In the genomic region with DNA sequence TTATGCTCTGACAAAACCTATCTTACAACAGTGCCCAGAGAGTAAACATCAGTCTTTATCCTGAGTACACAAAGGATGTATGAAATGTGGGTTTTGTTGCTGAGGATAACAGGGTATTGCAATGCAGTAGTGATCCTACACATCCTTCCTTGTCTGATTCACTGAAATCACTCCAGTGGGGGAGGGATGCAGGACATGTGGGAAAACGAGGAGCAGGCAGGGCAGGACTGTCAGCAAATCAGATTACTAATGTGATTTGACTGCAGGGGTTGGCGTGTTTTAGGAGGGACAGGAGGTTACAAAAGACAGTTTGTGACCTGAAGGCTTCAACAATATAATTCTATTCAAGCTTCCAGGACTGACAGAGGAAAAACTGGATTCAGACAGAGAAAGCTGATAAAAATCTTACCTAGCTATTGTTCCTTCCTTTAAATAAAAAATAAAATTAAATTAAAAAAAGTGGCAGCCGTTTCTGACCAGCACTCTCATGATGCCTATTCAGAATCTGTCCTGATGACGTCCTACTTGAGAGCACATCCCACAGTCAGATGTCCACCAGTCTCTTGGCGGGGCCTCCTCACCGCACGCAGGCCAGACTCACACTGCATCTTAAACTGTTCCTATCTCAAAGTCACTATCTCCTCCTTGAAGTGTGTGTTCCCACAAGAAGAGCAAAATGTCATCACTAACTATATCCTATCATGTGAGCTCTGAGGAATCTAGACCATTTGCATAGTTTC, we compare ENCODE assay signal across 14 cellular contexts. TPM values are rescaled to one million over a fixed set of nuclear protein-coding genes. Genes with fewer than 3 reads are reported as not detected.
DNase-seq lines count a peak whose midpoint lies in the region; ATAC-seq, FAIRE-seq and TF ChIP-seq lines count a peak whose summit lies in the region.
"Had no signal": no experiment of that assay in that cellular context is flagged by ENCODE, and none has a peak within 500 bp of the region (broad histone marks: within the 10 kb centered on the region; RNA-seq: fewer than 3 reads in every experiment).

No MANE protein-coding gene starts in this region.

- no peaks in the 10 kb centered on the region for H3K9me3 Mint-ChIP-seq in activated T-cell treated with anti-CD3 and anti-CD28 coated beads, Interleukin-2, amount 50 U/mL, for 72 hours
- H3K9me3 Mint-ChIP-seq in activated T-cell treated with anti-CD3 and anti-CD28 coated beads, Interleukin-2, amount 50 U/mL, for 24 hours: no peaks in the 10 kb centered on the region
- no peaks in the 10 kb centered on the region for H3K9me3 Mint-ChIP-seq in stimulated activated naive B cell treated with anti-CD40 and anti-IgM and Interleukin-4, amounts not matched to agents 10 μg/mL and 1 μg/mL and 100 μg/mL, for 72 hours
- H3K9me3 Mint-ChIP-seq: IgD-negative memory B cell had no signal

- H3K36me3 Mint-ChIP-seq in activated T-cell treated with anti-CD3 and anti-CD28 coated beads, Interleukin-2, amount 50 U/mL, for 72 hours (ENCODE audit: insufficient read depth in 2 of 2): peaks cover 15 to 27% of the 10 kb centered on the region in 2 donors
- peaks cover 94% of the 10 kb centered on the region for H3K36me3 Mint-ChIP-seq in activated T-cell treated with anti-CD3 and anti-CD28 coated beads, Interleukin-2, amount 50 U/mL, for 24 hours (ENCODE audit: low read depth)
- peaks cover 52 to 74% of the 10 kb centered on the region in 2 donors for H3K36me3 Mint-ChIP-seq in stimulated activated naive B cell treated with anti-CD40 and anti-IgM and Interleukin-4, amounts not matched to agents 10 μg/mL and 1 μg/mL and 100 μg/mL, for 72 hours

- no peaks in the 10 kb centered on the region for H3K27me3 ChIP-seq in bronchial epithelial cell (ENCODE audit: control insufficient read depth, insufficient read depth, low read length)
- H3K27me3 ChIP-seq: left lung had no signal

- TF ChIP-seq CTCF in bronchial epithelial cell (IDR thresholded peaks at IDR 0.05; ENCODE audit: insufficient read depth, low read length, severe bottlenecking): no peak

- H3K4me1 Mint-ChIP-seq in activated T-cell treated with anti-CD3 and anti-CD28 coated beads, Interleukin-2, amount 50 U/mL, for 72 hours (ENCODE audit: low read depth): no peaks in the 10 kb centered on the region
- H3K4me1 Mint-ChIP-seq in activated T-cell treated with anti-CD3 and anti-CD28 coated beads, Interleukin-2, amount 50 U/mL, for 24 hours (ENCODE audit: low read depth): peaks cover 7% of the 10 kb centered on the region
- H3K4me1 Mint-ChIP-seq in stimulated activated naive B cell treated with anti-CD40 and anti-IgM and Interleukin-4, amounts not matched to agents 10 μg/mL and 1 μg/mL and 100 μg/mL, for 72 hours: peaks cover 8 to 25% of the 10 kb centered on the region in 2 donors

- no peak for ATAC-seq in activated T-cell treated with anti-CD3 and anti-CD28 coated beads, Interleukin-2, amount 50 U/mL, for 72 hours (replicated peaks in 1 of 2)
- peak; percentile 53 to 79 for ATAC-seq in left cardiac atrium
- ATAC-seq in stimulated activated naive B cell treated with anti-CD40 and anti-IgM and Interleukin-4, amounts not matched to agents 10 μg/mL and 1 μg/mL and 100 μg/mL, for 72 hours (replicated peaks): no peak
- ATAC-seq: A549, left lung had no signal

- H3K4me3 Mint-ChIP-seq in activated T-cell treated with anti-CD3 and anti-CD28 coated beads, Interleukin-2, amount 50 U/mL, for 72 hours: no peak overlapping the region
- no peak overlapping the region for H3K4me3 Mint-ChIP-seq in activated T-cell treated with anti-CD3 and anti-CD28 coated beads, Interleukin-2, amount 50 U/mL, for 24 hours
- peak overlapping the region; percentile 25 to 37 for H3K4me3 Mint-ChIP-seq in stimulated activated naive B cell treated with anti-CD40 and anti-IgM and Interleukin-4, amounts not matched to agents 10 μg/mL and 1 μg/mL and 100 μg/mL, for 72 hours
- H3K4me3 Mint-ChIP-seq: IgD-negative memory B cell had no signal

- intact Hi-C loops in left cardiac atrium (cut with DNase I): loop anchor here in 1 of 2 donors (2.0 kb wide), 1 partner anchor 21 kb away; no protein-coding TSS in a partner anchor

- peak overlapping the region; percentile 66 for H3K27ac Mint-ChIP-seq in activated T-cell treated with anti-CD3 and anti-CD28 coated beads, Interleukin-2, amount 50 U/mL, for 72 hours
- no peak overlapping the region for H3K27ac Mint-ChIP-seq in activated T-cell treated with anti-CD3 and anti-CD28 coated beads, Interleukin-2, amount 50 U/mL, for 24 hours
- H3K27ac Mint-ChIP-seq in stimulated activated naive B cell treated with anti-CD40 and anti-IgM and Interleukin-4, amounts not matched to agents 10 μg/mL and 1 μg/mL and 100 μg/mL, for 72 hours: peak overlapping the region; percentile 75
- H3K27ac Mint-ChIP-seq: IgD-negative memory B cell had no signal

- H3K27me3 Mint-ChIP-seq in activated T-cell treated with anti-CD3 and anti-CD28 coated beads, Interleukin-2, amount 50 U/mL, for 72 hours (ENCODE audit: low read depth): no peaks in the 10 kb centered on the region
- H3K27me3 Mint-ChIP-seq in activated T-cell treated with anti-CD3 and anti-CD28 coated beads, Interleukin-2, amount 50 U/mL, for 24 hours: no peaks in the 10 kb centered on the region
- H3K27me3 Mint-ChIP-seq in stimulated activated naive B cell treated with anti-CD40 and anti-IgM and Interleukin-4, amounts not matched to agents 10 μg/mL and 1 μg/mL and 100 μg/mL, for 72 hours: no peaks in the 10 kb centered on the region
- H3K27me3 Mint-ChIP-seq: IgD-negative memory B cell had no signal

- H3K36me3 ChIP-seq in bronchial epithelial cell (ENCODE audit: control insufficient read depth, insufficient read depth, low read length): peaks cover 11% of the 10 kb centered on the region

- H3K4me3 ChIP-seq in bronchial epithelial cell (ENCODE audit: low read depth, low read length): no peak overlapping the region
- H3K4me3 ChIP-seq: A549, left lung had no signal

- DNase-seq in activated T-cell treated with anti-CD3 and anti-CD28 coated beads, Interleukin-2, amount 50 U/mL, for 72 hours: no peak
- no peak for DNase-seq in activated T-cell treated with anti-CD3 and anti-CD28 coated beads, Interleukin-2, amount 50 U/mL, for 24 hours
- DNase-seq in bronchial epithelial cell (ENCODE audit: low read depth): peak; percentile 48
- peak; percentile 49 for DNase-seq in left cardiac atrium
- no peak for DNase-seq in stimulated activated naive B cell treated with anti-CD40 and anti-IgM and Interleukin-4, amounts not matched to agents 10 μg/mL and 1 μg/mL and 100 μg/mL, for 72 hours
- DNase-seq in NOMO-1 (lab: John Stamatoyannopoulos, UW; ENCODE audit: unreplicated experiment in 2 of 2): no peak
- no peak for DNase-seq in NCI-H146 (lab: John Stamatoyannopoulos, UW)
- no peak for DNase-seq in NCI-H2029 treated with DMSO at 0.1 percent for 48 hours (lab: John Stamatoyannopoulos, UW)
- DNase-seq: activated CD4-positive, CD25-positive, alpha-beta regulatory T cell treated with anti-CD3 and anti-CD28 coated beads, Interleukin-2, amount 50 U/mL, for 72 hours; left lung; NCI-H774; trophoblast cell had no signal

- no peak for FAIRE-seq in bronchial epithelial cell (lab: Jason Lieb, UNC)
- FAIRE-seq: A549 had no signal

RNA-seq across cellular contexts. Expression of a gene that starts 50.6 kb away (rescaled TPM):
- under 1 TPM; 0.02 to 0.14 TPM for total RNA-seq in activated T-cell treated with anti-CD3 and anti-CD28 coated beads, Interleukin-2, amount 50 U/mL, for 72 hours
- total RNA-seq in bronchial epithelial cell (1.3 and 2.0 TPM in 2 replicates), left cardiac atrium (10 to 100 TPM; 12.8 to 13.1 TPM)

Comparison
In these comparisons a context has a peak if more than half of its experiments do, and no peak if none do; other contexts are left out.
1. ATAC-seq: peak in left cardiac atrium (2 of 2); none in activated T-cell treated with anti-CD3 and anti-CD28 coated beads, Interleukin-2, amount 50 U/mL, for 72 hours (0 of 2) and stimulated activated naive B cell treated with anti-CD40 and anti-IgM and Interleukin-4, amounts not matched to agents 10 μg/mL and 1 μg/mL and 100 μg/mL, for 72 hours (0 of 2).
2. DNase-seq: peak in bronchial epithelial cell (single experiment) and left cardiac atrium (single experiment); none in activated T-cell treated with anti-CD3 and anti-CD28 coated beads, Interleukin-2, amount 50 U/mL, for 72 hours (0 of 2), activated T-cell treated with anti-CD3 and anti-CD28 coated beads, Interleukin-2, amount 50 U/mL, for 24 hours (single experiment), stimulated activated naive B cell treated with anti-CD40 and anti-IgM and Interleukin-4, amounts not matched to agents 10 μg/mL and 1 μg/mL and 100 μg/mL, for 72 hours (single experiment), NOMO-1 (0 of 2), NCI-H146 (single experiment) and NCI-H2029 treated with DMSO at 0.1 percent for 48 hours (single experiment).
3. H3K4me3 Mint-ChIP-seq: peak in stimulated activated naive B cell treated with anti-CD40 and anti-IgM and Interleukin-4, amounts not matched to agents 10 μg/mL and 1 μg/mL and 100 μg/mL, for 72 hours (2 of 2); none in activated T-cell treated with anti-CD3 and anti-CD28 coated beads, Interleukin-2, amount 50 U/mL, for 72 hours (0 of 2) and activated T-cell treated with anti-CD3 and anti-CD28 coated beads, Interleukin-2, amount 50 U/mL, for 24 hours (single experiment).